ENCODE assay signal across 19 cellular contexts in genomic region chr6:14837435-14837834, GRCh38.
"Had no signal": no experiment of that assay in that cellular context is flagged by ENCODE, and none has a peak within 500 bp of the region (broad histone marks: within the 10 kb centered on the region; RNA-seq: fewer than 3 reads in every experiment).

No MANE protein-coding gene starts in this region.

- H3K27me3 ChIP-seq: gastroesophageal sphincter, upper lobe of left lung, uterus had no signal

- ATAC-seq: effector memory CD8-positive, alpha-beta T cell; gastroesophageal sphincter; left cardiac atrium; lower lobe of right lung; sciatic nerve had no signal

- H3K9me3 ChIP-seq: esophagus squamous epithelium, gastroesophageal sphincter, left ventricle myocardium inferior, lower lobe of right lung, spleen, tibial artery, upper lobe of left lung, uterus had no signal

- H3K27ac Mint-ChIP-seq: effector memory CD8-positive, alpha-beta T cell; memory B cell; mesothelial cell of epicardium had no signal

- H3K4me3 Mint-ChIP-seq: effector memory CD8-positive, alpha-beta T cell; memory B cell; mesothelial cell of epicardium; natural killer cell treated with Interleukin-12 subunit alpha and Interleukin-12 subunit beta and Interleukin-15 and Interleukin-18, amount 100 ng/mL, for 72 hours had no signal

- H3K4me1 Mint-ChIP-seq: memory B cell had no signal

- H3K4me3 ChIP-seq: esophagus squamous epithelium, gastroesophageal sphincter, left ventricle myocardium inferior, lower lobe of right lung, spleen, tibial artery, upper lobe of left lung, uterus had no signal

- H3K9me3 Mint-ChIP-seq: effector memory CD8-positive, alpha-beta T cell; memory B cell; mesothelial cell of epicardium; natural killer cell treated with Interleukin-12 subunit alpha and Interleukin-12 subunit beta and Interleukin-15 and Interleukin-18, amount 100 ng/mL, for 72 hours had no signal

- DNase-seq: effector memory CD8-positive, alpha-beta T cell; esophagus squamous epithelium; kidney; left cardiac atrium; left ventricle myocardium inferior; lower lobe of right lung; spleen; stimulated activated CD4-positive, alpha-beta T cell treated with anti-CD3 and anti-CD28 coated beads, Interleukin-15, amount 100 ng/mL, for 24 hours; stimulated activated CD4-positive, alpha-beta T cell treated with anti-CD3 and anti-CD28 coated beads, Interleukin-1b, Interleukin-23, amount 100 ng/mL, for 48 hours; stimulated activated CD4-positive, alpha-beta T cell treated with anti-CD3 and anti-CD28 coated beads, Interleukin-4, amount 100 ng/mL, for 24 hours; stimulated activated naive CD4-positive, alpha-beta T cell; tibial artery; upper lobe of left lung; uterus had no signal

- H3K4me1 ChIP-seq: tibial artery, upper lobe of left lung had no signal

- H3K36me3 Mint-ChIP-seq: memory B cell, mesothelial cell of epicardium had no signal

- H3K27ac ChIP-seq: esophagus squamous epithelium, gastroesophageal sphincter, left ventricle myocardium inferior, lower lobe of right lung, spleen, tibial artery, upper lobe of left lung, uterus had no signal

- H3K36me3 ChIP-seq: esophagus squamous epithelium, gastroesophageal sphincter, left ventricle myocardium inferior, lower lobe of right lung, spleen, tibial artery, upper lobe of left lung, uterus had no signal
